In the genomic region with DNA sequence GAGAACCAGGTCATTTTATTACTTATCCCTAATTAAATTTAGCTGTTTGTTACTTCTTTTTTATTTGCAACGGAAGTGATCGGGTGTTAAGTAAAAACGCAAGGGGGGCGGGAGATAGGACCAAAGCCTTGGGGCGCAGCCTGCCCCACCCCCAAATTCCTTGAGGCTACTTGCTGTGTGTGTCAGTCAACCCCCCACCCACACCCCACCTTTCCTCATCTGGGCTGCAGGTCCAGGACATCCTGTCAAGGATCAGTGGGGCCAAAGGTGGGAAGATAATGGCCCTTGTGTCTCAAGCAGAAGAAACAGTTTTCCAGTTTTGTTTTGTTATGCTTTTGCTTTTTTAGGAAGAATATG, we compare ENCODE assay signal across 8 cellular contexts.
DNase-seq lines count a peak whose midpoint lies in the region; ATAC-seq and TF ChIP-seq lines count a peak whose summit lies in the region.

No MANE protein-coding gene starts in this region.

- H3K36me3 Mint-ChIP-seq in activated naive CD8-positive, alpha-beta T cell treated with anti-CD3 and anti-CD28 coated beads, Interleukin-2, amount 50 U/mL, for 24 hours (ENCODE audit: low read depth): peaks cover 12% of the 10 kb centered on the region
- no peaks in the 10 kb centered on the region for H3K36me3 Mint-ChIP-seq in stimulated activated memory B cell treated with anti-CD40 and anti-IgM and Interleukin-4, amounts not matched to agents 10 μg/mL and 1 μg/mL and 100 μg/mL, for 72 hours

- H3K4me3 Mint-ChIP-seq in activated naive CD8-positive, alpha-beta T cell treated with anti-CD3 and anti-CD28 coated beads, Interleukin-2, amount 50 U/mL, for 24 hours: peak overlapping the region; percentile 85
- peak overlapping the region; percentile 80 for H3K4me3 Mint-ChIP-seq in stimulated activated memory B cell treated with anti-CD40 and anti-IgM and Interleukin-4, amounts not matched to agents 10 μg/mL and 1 μg/mL and 100 μg/mL, for 72 hours

- H3K27ac ChIP-seq in HL-60 (replicated peaks): no peak overlapping the region

- ATAC-seq in activated naive CD8-positive, alpha-beta T cell treated with anti-CD3 and anti-CD28 coated beads, Interleukin-2, amount 50 U/mL, for 24 hours: no peak
- ATAC-seq in stimulated activated memory B cell treated with anti-CD40 and anti-IgM and Interleukin-4, amounts not matched to agents 10 μg/mL and 1 μg/mL and 100 μg/mL, for 72 hours: no peak
- ATAC-seq in GM21447 (IDR thresholded peaks at IDR 0.05; ENCODE audit: unreplicated experiment) (no peak), HG03457 (IDR thresholded peaks at IDR 0.05; ENCODE audit: unreplicated experiment) (no peak), GM18870 (IDR thresholded peaks at IDR 0.05; ENCODE audit: unreplicated experiment) (no peak)

- peaks cover 48% of the 10 kb centered on the region for H3K27me3 ChIP-seq in HL-60 (ENCODE audit: insufficient read depth, poor library complexity, severe bottlenecking)

- H3K9me3 Mint-ChIP-seq in activated naive CD8-positive, alpha-beta T cell treated with anti-CD3 and anti-CD28 coated beads, Interleukin-2, amount 50 U/mL, for 24 hours: no peaks in the 10 kb centered on the region
- H3K9me3 Mint-ChIP-seq in stimulated activated memory B cell treated with anti-CD40 and anti-IgM and Interleukin-4, amounts not matched to agents 10 μg/mL and 1 μg/mL and 100 μg/mL, for 72 hours: no peaks in the 10 kb centered on the region

- DNase-seq in HL-60 (ENCODE audit: low read depth in 1 of 2, low spot score in 1 of 2) (no peak), iPS-NIHi11 (ENCODE audit: low spot score) (peak; percentile 40), NCI-H446 treated with DMSO at 0.1 percent for 48 hours (lab: John Stamatoyannopoulos, UW) (no peak)
- no peak for DNase-seq in activated naive CD8-positive, alpha-beta T cell treated with anti-CD3 and anti-CD28 coated beads, Interleukin-2, amount 50 U/mL, for 24 hours

- H3K4me3 ChIP-seq in HL-60 (replicated peaks; ENCODE audit: insufficient read depth, low read length): peak overlapping the region; percentile 61

- H3K4me1 Mint-ChIP-seq in activated naive CD8-positive, alpha-beta T cell treated with anti-CD3 and anti-CD28 coated beads, Interleukin-2, amount 50 U/mL, for 24 hours: peaks cover 44% of the 10 kb centered on the region
- H3K4me1 Mint-ChIP-seq in stimulated activated memory B cell treated with anti-CD40 and anti-IgM and Interleukin-4, amounts not matched to agents 10 μg/mL and 1 μg/mL and 100 μg/mL, for 72 hours: peaks cover 30% of the 10 kb centered on the region

- peak overlapping the region; percentile 90 for H3K27ac Mint-ChIP-seq in activated naive CD8-positive, alpha-beta T cell treated with anti-CD3 and anti-CD28 coated beads, Interleukin-2, amount 50 U/mL, for 24 hours
- peak overlapping the region; percentile 95 for H3K27ac Mint-ChIP-seq in stimulated activated memory B cell treated with anti-CD40 and anti-IgM and Interleukin-4, amounts not matched to agents 10 μg/mL and 1 μg/mL and 100 μg/mL, for 72 hours

- H3K27me3 Mint-ChIP-seq in activated naive CD8-positive, alpha-beta T cell treated with anti-CD3 and anti-CD28 coated beads, Interleukin-2, amount 50 U/mL, for 24 hours: no peaks in the 10 kb centered on the region
- no peaks in the 10 kb centered on the region for H3K27me3 Mint-ChIP-seq in stimulated activated memory B cell treated with anti-CD40 and anti-IgM and Interleukin-4, amounts not matched to agents 10 μg/mL and 1 μg/mL and 100 μg/mL, for 72 hours

- TF ChIP-seq CTCF in HL-60 (IDR thresholded peaks at IDR 0.05; ENCODE audit: insufficient read depth, low read length): no peak
